In genomic region chr21:40143822-40144525, GRCh38 we compare ENCODE assay signal across 7 cellular contexts.
DNase-seq lines count a peak whose midpoint lies in the region; ATAC-seq, FAIRE-seq and TF ChIP-seq lines count a peak whose summit lies in the region.

No MANE protein-coding gene starts in this region.

- H2AFZ ChIP-seq in mammary epithelial cell (ENCODE audit: low read depth, low read length) (no peak overlapping the region), HepG2 (ENCODE audit: low read length) (no peak overlapping the region)

- no peaks in the 10 kb centered on the region for H3K79me2 ChIP-seq in mammary epithelial cell (ENCODE audit: insufficient read depth, low read length)
- no peaks in the 10 kb centered on the region for H3K79me2 ChIP-seq in HepG2 (ENCODE audit: insufficient read depth, low read length)

- TF ChIP-seq CTCF in mammary epithelial cell (conservative IDR thresholded peaks at IDR 0.05 in 1 of 2, IDR thresholded peaks at IDR 0.05 in 1 of 2; ENCODE audit: extremely low read depth in 1 of 2, insufficient read depth in 1 of 2, low read depth in 1 of 2, low read length in 2 of 2), result peak; percentile 63
- peak; percentile 64 for TF ChIP-seq CTCF in HepG2 (CRISPR knock-in tag; IDR thresholded peaks at IDR 0.05)

- H3K4me3 ChIP-seq in SJCRH30 (no peak overlapping the region), mammary epithelial cell (replicated peaks in 1 of 3; ENCODE audit: insufficient read depth in 1 of 3, low read depth in 2 of 3, low read length in 3 of 3) (no peak overlapping the region), HepG2 (replicated peaks in 1 of 3; ENCODE audit: insufficient read depth in 1 of 3, low read depth in 2 of 3, low read length in 3 of 3) (no peak overlapping the region)

- dilution Hi-C loops in mammary epithelial cell (cut with HindIII; ENCODE audit: low sequenced_read_pairs), result loop anchor here (25.0 kb wide), 1 partner anchor 243 kb away; no protein-coding TSS in a partner anchor

- intact Hi-C loops in mammary epithelial cell (cut with micrococcal nuclease) (loop anchor here (1.0 to 5.0 kb wide), 4 partner anchors 242 to 925 kb away; no protein-coding TSS in a partner anchor), HepG2 (cut with micrococcal nuclease; ENCODE audit: unreplicated experiment) (loop anchor here (5.0 kb wide), 1 partner anchor 698 kb away; no protein-coding TSS in a partner anchor)

- H3K27ac ChIP-seq in SJCRH30 (no peak overlapping the region), mammary epithelial cell (ENCODE audit: insufficient read depth, low read depth, low read length) (no peak overlapping the region), HepG2 (ENCODE audit: extremely low read length, insufficient read depth, low read length) (no peak overlapping the region)

- H3K9ac ChIP-seq in mammary epithelial cell (ENCODE audit: insufficient read depth, low read length), result no peak overlapping the region
- no peak overlapping the region for H3K9ac ChIP-seq in HepG2 (ENCODE audit: insufficient read depth, low read depth, low read length)

- FAIRE-seq in HepG2 (lab: Jason Lieb, UNC), result peak; percentile 54

- H3K4me1 ChIP-seq in SJCRH30 (no peaks in the 10 kb centered on the region), mammary epithelial cell (ENCODE audit: insufficient read depth, low read length) (no peaks in the 10 kb centered on the region), HepG2 (ENCODE audit: insufficient read depth, low read length) (no peaks in the 10 kb centered on the region)

- H3K27me3 ChIP-seq in SJCRH30 (no peaks in the 10 kb centered on the region), mammary epithelial cell (ENCODE audit: insufficient read depth, low read length) (no peaks in the 10 kb centered on the region), HepG2 (ENCODE audit: control insufficient read depth in 1 of 2, insufficient read depth in 2 of 2, low read length in 2 of 2) (no peaks in the 10 kb centered on the region)

- TF ChIP-seq RAD21 in HepG2 (CRISPR knock-in tag; IDR thresholded peaks at IDR 0.05), result no peak

- TF ChIP-seq EP300 in HepG2 (IDR thresholded peaks at IDR 0.05; ENCODE audit: low read depth in 2 of 2, low read length in 2 of 2) (no peak), HepG2 (CRISPR knock-in tag; IDR thresholded peaks at IDR 0.05; ENCODE audit: borderline replicate concordance) (no peak)

- H3K9me3 ChIP-seq in SJCRH30 (replicated peaks) (no peaks in the 10 kb centered on the region), mammary epithelial cell (replicated peaks; ENCODE audit: insufficient read depth, low read length) (no peaks in the 10 kb centered on the region), HepG2 (ENCODE audit: low read length) (peaks cover 9% of the 10 kb centered on the region)

- POLR2A ChIA-PET in HepG2 (lab: Yijun Ruan, JAX), result no interaction called here

- peak; percentile 78 for ATAC-seq in HepG2
- no peak for ATAC-seq in GM18505 (IDR thresholded peaks at IDR 0.05; ENCODE audit: unreplicated experiment)

- 0% methylated on average over 5 of the region's 20 CpGs for WGBS in mammary epithelial cell (ENCODE audit: low coverage, missing lambda C conversion rate)
- WGBS in HepG2 (ENCODE audit: low lambda C conversion rate), result 22% methylated on average over 17 of the region's 20 CpGs

- no peak for TF ChIP-seq POLR2A in HepG2 (IDR thresholded peaks at IDR 0.05; ENCODE audit: insufficient read depth in 1 of 2, low read depth in 2 of 2, low read length in 2 of 2)
- no peak for TF ChIP-seq POLR2A in GM18505 (IDR thresholded peaks at IDR 0.05; ENCODE audit: borderline replicate concordance, extremely low read depth, insufficient read depth, insufficient read length)

- no TSS peak for BruUV-seq in mammary epithelial cell (replicated peaks; lab: Mats Ljungman, UMichigan)
- BruUV-seq in HepG2 (replicated peaks; lab: Mats Ljungman, UMichigan), result no TSS peak

- CTCF ChIA-PET in mammary epithelial cell (lab: Charles Lee; ENCODE audit: low non-redundant PET) (interaction anchor here (0.6 to 0.9 kb wide), 2 partner anchors 243 to 551 kb away, joined by 3 to 6 read pairs; no protein-coding TSS in a partner anchor), HepG2 (lab: Yijun Ruan, JAX; ENCODE audit: low intra/inter-chr PET ratio, low total read pairs) (interaction anchor here (0.6 to 1.9 kb wide), 4 partner anchors 242 to 990 kb away, joined by 3 to 14 read pairs (median 4); no protein-coding TSS in a partner anchor)

- in situ Hi-C loops in KBM-7 (cut with MboI; ENCODE audit: low pct_unique_long_range_greater_than_20kb, low sequenced_read_pairs), result no loop called here
- in situ Hi-C loops in mammary epithelial cell (cut with MboI; ENCODE audit: low sequenced_read_pairs in 2 of 2), result loop anchor here in 1 of 2 donors (25.0 kb wide), 1 partner anchor 918 kb away; no protein-coding TSS in a partner anchor
- in situ Hi-C loops in HepG2 (cut with HindIII; ENCODE audit: extremely low pct_ligation_motif_present, low pct_unique_long_range_greater_than_20kb), result loop anchor here (5.0 kb wide), 1 partner anchor 923 kb away; no protein-coding TSS in a partner anchor

- DNase-seq in Daoy (ENCODE audit: low read depth) (peak; percentile 46), KBM-7 (peak; percentile 62), SJCRH30 (peak; percentile 47 to 77), mammary epithelial cell (peak; percentile 24), HepG2 (ENCODE audit: low spot score) (peak; percentile 10)
- peak; percentile 5 for DNase-seq in stimulated activated CD8-positive, alpha-beta memory T cell treated with anti-CD3 and anti-CD28 coated beads, Interleukin-7, amount 100 ng/mL, for 24 hours (ENCODE audit: low read depth)

- no peak overlapping the region for H3K4me2 ChIP-seq in mammary epithelial cell (ENCODE audit: insufficient read depth, low read depth, low read length)
- no peak overlapping the region for H3K4me2 ChIP-seq in HepG2 (ENCODE audit: low read depth, low read length)

- H4K20me1 ChIP-seq in mammary epithelial cell (ENCODE audit: insufficient read depth, low read length) (no peaks in the 10 kb centered on the region), HepG2 (ENCODE audit: insufficient read depth, low read length) (no peaks in the 10 kb centered on the region)

- H3K36me3 ChIP-seq in SJCRH30 (no peaks in the 10 kb centered on the region), mammary epithelial cell (ENCODE audit: insufficient read depth, low read length) (no peaks in the 10 kb centered on the region), HepG2 (replicated peaks in 1 of 2; ENCODE audit: control insufficient read depth in 1 of 2, insufficient read depth in 2 of 2, low read length in 2 of 2) (no peaks in the 10 kb centered on the region)

TF ChIP-seq in HepG2, 621 proteins besides CTCF, POLR2A, EP300 and RAD21 (continues in another document):
- no peak for TF ChIP-seq ZNF674 (CRISPR knock-in tag; IDR thresholded peaks at IDR 0.05; ENCODE audit: low read depth)
- TF ChIP-seq HNRNPL (IDR thresholded peaks at IDR 0.05; ENCODE audit: low read depth, low read length), result no peak
- TF ChIP-seq RBM39 (IDR thresholded peaks at IDR 0.05; ENCODE audit: low read depth, low read length, poor library complexity, severe bottlenecking), result no peak
- peak; percentile 75 for TF ChIP-seq STAG1 (CRISPR knock-in tag; IDR thresholded peaks at IDR 0.05)
- TF ChIP-seq YY1 (IDR thresholded peaks at IDR 0.05; ENCODE audit: insufficient read depth, insufficient replicate concordance, low read depth, low read length), result no peak
- TF ChIP-seq ZNF567 (CRISPR knock-in tag; IDR thresholded peaks at IDR 0.05; ENCODE audit: borderline replicate concordance), result no peak
- TF ChIP-seq POGZ (CRISPR knock-in tag; IDR thresholded peaks at IDR 0.05), result no peak
- no peak for TF ChIP-seq SP5 (CRISPR knock-in tag; IDR thresholded peaks at IDR 0.05; ENCODE audit: borderline replicate concordance, low read depth)
- no peak for TF ChIP-seq CBFB (CRISPR knock-in tag; IDR thresholded peaks at IDR 0.05)
- no peak for TF ChIP-seq ZNF607 (CRISPR knock-in tag; IDR thresholded peaks at IDR 0.05; ENCODE audit: borderline replicate concordance)
- TF ChIP-seq ZBTB8A (CRISPR knock-in tag; IDR thresholded peaks at IDR 0.05; ENCODE audit: borderline replicate concordance, low read depth), result no peak
- TF ChIP-seq KLF6 (CRISPR knock-in tag; IDR thresholded peaks at IDR 0.05), result no peak
- TF ChIP-seq ZNF276 (CRISPR knock-in tag; IDR thresholded peaks at IDR 0.05; ENCODE audit: low read depth), result no peak
- 0 out of 2 replicates have a peak, but pooled peaks have one; percentile 24 for TF ChIP-seq ARID3A (IDR thresholded peaks at IDR 0.05; ENCODE audit: low read depth, low read length)
- no peak for TF ChIP-seq PITX1 (CRISPR knock-in tag; IDR thresholded peaks at IDR 0.05)
- TF ChIP-seq MIXL1 (CRISPR knock-in tag; IDR thresholded peaks at IDR 0.05), result peak; percentile 55; the same call in 1 of the 2 replicates
- no peak for TF ChIP-seq FOSL1 (CRISPR knock-in tag; IDR thresholded peaks at IDR 0.05; ENCODE audit: borderline replicate concordance)

Comparison
In these comparisons a context has a peak if more than half of its experiments do, and no peak if none do; other contexts are left out.
1. DNase-seq: peak in every context shown above with its lines; median percentile 62 in KBM-7; 62 in SJCRH30; 46 in Daoy; 24 in mammary epithelial cell; 10 in HepG2; 5 in stimulated activated CD8-positive, alpha-beta memory T cell treated with anti-CD3 and anti-CD28 coated beads, Interleukin-7, amount 100 ng/mL, for 24 hours.